8 cellular contexts compared by ENCODE assay signal in the genomic region with DNA sequence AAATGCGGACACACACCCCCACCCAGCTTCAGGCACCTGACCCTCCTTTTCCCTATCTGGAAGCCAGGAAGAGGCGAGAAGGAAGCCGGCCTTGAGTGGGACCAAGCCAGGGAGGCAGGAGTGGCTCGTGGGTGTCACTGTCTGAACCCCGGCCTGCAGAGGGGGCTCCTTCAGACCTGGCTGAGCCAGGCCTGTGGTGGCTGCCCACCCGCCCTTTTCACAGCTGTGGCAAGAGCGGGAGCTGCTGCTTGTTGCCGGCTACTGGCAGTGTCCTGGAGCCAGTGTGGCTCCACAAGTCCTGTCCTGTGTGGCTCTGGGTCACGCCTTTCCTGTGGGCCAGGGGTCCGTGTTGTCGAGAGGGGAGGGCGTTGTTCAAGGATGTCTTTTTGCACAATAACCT. TPM values are rescaled to one million over a fixed set of nuclear protein-coding genes. Genes with fewer than 3 reads are reported as not detected.
DNase-seq lines count a peak whose midpoint lies in the region; ATAC-seq and TF ChIP-seq lines count a peak whose summit lies in the region.

No MANE protein-coding gene starts in this region.

- H3K4me3 Mint-ChIP-seq in neural crest cell = peak overlapping the region; percentile 83

- ATAC-seq in HG02884 (IDR thresholded peaks at IDR 0.05; ENCODE audit: unreplicated experiment) = no peak

- H3K4me1 Mint-ChIP-seq in neural crest cell = peaks cover 31% of the 10 kb centered on the region

- no peaks in the 10 kb centered on the region for H3K9me3 ChIP-seq in ectodermal cell (ENCODE audit: control insufficient read depth, low read length)

- no peak for TF ChIP-seq CTCF in C4-2B (conservative IDR thresholded peaks at IDR 0.05)
- TF ChIP-seq CTCF in NB4 (IDR thresholded peaks at IDR 0.05; ENCODE audit: low read depth, low read length) = no peak
- TF ChIP-seq CTCF in neural crest cell (conservative IDR thresholded peaks at IDR 0.05) = no peak

- peaks cover 12% of the 10 kb centered on the region for H3K27me3 Mint-ChIP-seq in neural crest cell (ENCODE audit: low read depth)

- WGBS in ectodermal cell, 2 experiments = 88 to 91% methylated on average over 12 of the region's 12 CpGs

- H3K9me3 Mint-ChIP-seq in neural crest cell = no peaks in the 10 kb centered on the region

- TF ChIP-seq POLR2A in NB4 (IDR thresholded peaks at IDR 0.05; ENCODE audit: extremely low read depth, insufficient read length) = no peak

- H3K36me3 ChIP-seq in ectodermal cell (ENCODE audit: control insufficient read depth, insufficient read depth, low read length) = no peaks in the 10 kb centered on the region

- H3K36me3 Mint-ChIP-seq in neural crest cell (ENCODE audit: low read depth) = no peaks in the 10 kb centered on the region

- peaks cover 17% of the 10 kb centered on the region for H3K4me1 ChIP-seq in ectodermal cell (ENCODE audit: control insufficient read depth, insufficient read depth, low read length)

- H3K4me3 ChIP-seq in NB4 (ENCODE audit: low read depth, low read length) (peak overlapping the region; percentile 69), ectodermal cell (ENCODE audit: insufficient read depth, low read depth, low read length) (peak overlapping the region; percentile 64)

- DNase-seq in NB4 (ENCODE audit: low read depth) = no peak
- DNase-seq in neural crest cell (ENCODE audit: low read depth, low spot score) = no peak
- no peak for DNase-seq in HuH-7.5 (ENCODE audit: low spot score)
- DNase-seq in stimulated activated CD8-positive, alpha-beta memory T cell treated with anti-CD3 and anti-CD28 coated beads, Interleukin-4, amount 100 ng/mL, for 48 hours = no peak
- no peak for DNase-seq in effector CD4-positive, alpha-beta T cell

- H3K27ac ChIP-seq in C4-2B (peak overlapping the region; percentile 84), ectodermal cell (ENCODE audit: insufficient read depth, low read depth, low read length, poor library complexity, severe bottlenecking) (no peak overlapping the region)

- H3K27ac Mint-ChIP-seq in neural crest cell (ENCODE audit: unreplicated experiment) = no peak overlapping the region

- peaks cover 18% of the 10 kb centered on the region for H3K27me3 ChIP-seq in ectodermal cell (ENCODE audit: control insufficient read depth, insufficient read depth, low read length, poor library complexity, severe bottlenecking)

RNA-seq across cellular contexts. Expression of gene PFKL, which starts 1.2 kb away (rescaled TPM):
- polyA plus RNA-seq in ectodermal cell (2013, experiment 1 of 4) = 90.5 TPM
- 86.9 TPM for polyA plus RNA-seq in ectodermal cell (2013, experiment 2 of 4)
- 71.3 TPM for polyA plus RNA-seq in ectodermal cell (2013, experiment 3 of 4)
- polyA plus RNA-seq in ectodermal cell (2013, experiment 4 of 4) = 75.3 TPM
- total RNA-seq in neural crest cell = 94.7 and 96.1 TPM in 2 replicates

RNA-seq across cellular contexts. Expression of gene AIRE, which starts 15.4 kb away (rescaled TPM):
- polyA plus RNA-seq in ectodermal cell (2013, experiment 1 of 4) = not detected
- polyA plus RNA-seq in ectodermal cell (2013, experiment 2 of 4) = 0.05 TPM
- polyA plus RNA-seq in ectodermal cell (2013, experiment 3 of 4) = 0.21 TPM
- polyA plus RNA-seq in ectodermal cell (2013, experiment 4 of 4) = 0.08 TPM
- not detected in 2 replicates for total RNA-seq in neural crest cell

RNA-seq across cellular contexts. Expression of gene CFAP410, which starts 38.1 kb away (rescaled TPM):
- 16.0 TPM for polyA plus RNA-seq in ectodermal cell (2013, experiment 1 of 4)
- polyA plus RNA-seq in ectodermal cell (2013, experiment 2 of 4) = 20.6 TPM
- polyA plus RNA-seq in ectodermal cell (2013, experiment 3 of 4) = 15.4 TPM
- polyA plus RNA-seq in ectodermal cell (2013, experiment 4 of 4) = 17.6 TPM
- total RNA-seq in neural crest cell = 23.9 and 24.6 TPM in 2 replicates

RNA-seq across cellular contexts. Expression of gene DNMT3L, which starts 39.4 kb away (rescaled TPM):
- not detected for polyA plus RNA-seq in ectodermal cell (2013, experiment 1 of 4)
- polyA plus RNA-seq in ectodermal cell (2013, experiment 2 of 4) = 0.20 TPM
- polyA plus RNA-seq in ectodermal cell (2013, experiment 3 of 4) = not detected
- not detected for polyA plus RNA-seq in ectodermal cell (2013, experiment 4 of 4)
- not detected in 2 replicates for total RNA-seq in neural crest cell

RNA-seq across cellular contexts. Expression of gene TRPM2, which starts 52.3 kb away (rescaled TPM):
- polyA plus RNA-seq in ectodermal cell (2013, experiment 1 of 4) = not detected
- 0.14 TPM for polyA plus RNA-seq in ectodermal cell (2013, experiment 2 of 4)
- polyA plus RNA-seq in ectodermal cell (2013, experiment 3 of 4) = not detected
- polyA plus RNA-seq in ectodermal cell (2013, experiment 4 of 4) = 0.04 TPM
- not detected in 2 replicates for total RNA-seq in neural crest cell
